Comparison of ENCODE assay signal across 2 cellular contexts in the genomic region with DNA sequence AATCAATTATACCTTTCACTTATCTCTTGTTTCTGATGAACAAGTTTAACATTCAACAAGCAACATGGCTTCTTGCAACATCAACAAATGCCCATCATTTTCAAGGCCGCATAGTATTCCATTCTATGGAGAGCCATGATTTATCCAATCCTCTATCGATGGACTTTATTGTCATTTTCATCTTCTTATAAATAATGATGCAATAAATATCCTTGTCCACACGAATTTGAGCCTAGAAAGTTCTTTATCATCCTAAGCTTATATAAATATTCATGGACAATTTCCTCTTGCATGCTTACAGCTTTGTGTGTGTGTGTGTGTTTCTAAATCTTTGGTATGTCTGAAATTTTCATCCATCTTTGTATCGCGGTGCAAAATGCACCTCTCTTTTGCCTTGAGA.
TF ChIP-seq lines count a peak whose summit lies in the region.

No MANE protein-coding gene starts in this region.

TF ChIP-seq in HepG2, 621 proteins besides CTCF, POLR2A, EP300 and RAD21:
- TF ChIP-seq MEF2D (CRISPR knock-in tag; IDR thresholded peaks at IDR 0.05) (no peak), ZFAT (CRISPR knock-in tag; conservative IDR thresholded peaks at IDR 0.05) (no peak), SMARCE1 (IDR thresholded peaks at IDR 0.05; ENCODE audit: borderline replicate concordance) (no peak), ZNF687 (CRISPR knock-in tag; IDR thresholded peaks at IDR 0.05) (no peak), GMEB1 (CRISPR knock-in tag; IDR thresholded peaks at IDR 0.05; ENCODE audit: borderline replicate concordance) (no peak), JUN (CRISPR knock-in tag; IDR thresholded peaks at IDR 0.05) (no peak), ATF7 (IDR thresholded peaks at IDR 0.05) (peak; percentile 79), ATF7 (CRISPR knock-in tag; IDR thresholded peaks at IDR 0.05) (no peak), ATF4 (CRISPR knock-in tag; IDR thresholded peaks at IDR 0.05) (0 out of 4 replicates have a peak, but pooled peaks of 1 of the 2 experiments have one; percentile 19), ADNP (CRISPR knock-in tag; IDR thresholded peaks at IDR 0.05) (no peak)
TF ChIP-seq in HepG2: peak in this region for 2.

TF ChIP-seq in GM12878, 131 proteins besides CTCF, POLR2A, EP300 and RAD21:
- TF ChIP-seq DPF2 (IDR thresholded peaks at IDR 0.05) (no peak), POLR2AphosphoS2 (IDR thresholded peaks at IDR 0.05; ENCODE audit: low read depth, low read length) (no peak)
- TF ChIP-seq, protein P1, sequence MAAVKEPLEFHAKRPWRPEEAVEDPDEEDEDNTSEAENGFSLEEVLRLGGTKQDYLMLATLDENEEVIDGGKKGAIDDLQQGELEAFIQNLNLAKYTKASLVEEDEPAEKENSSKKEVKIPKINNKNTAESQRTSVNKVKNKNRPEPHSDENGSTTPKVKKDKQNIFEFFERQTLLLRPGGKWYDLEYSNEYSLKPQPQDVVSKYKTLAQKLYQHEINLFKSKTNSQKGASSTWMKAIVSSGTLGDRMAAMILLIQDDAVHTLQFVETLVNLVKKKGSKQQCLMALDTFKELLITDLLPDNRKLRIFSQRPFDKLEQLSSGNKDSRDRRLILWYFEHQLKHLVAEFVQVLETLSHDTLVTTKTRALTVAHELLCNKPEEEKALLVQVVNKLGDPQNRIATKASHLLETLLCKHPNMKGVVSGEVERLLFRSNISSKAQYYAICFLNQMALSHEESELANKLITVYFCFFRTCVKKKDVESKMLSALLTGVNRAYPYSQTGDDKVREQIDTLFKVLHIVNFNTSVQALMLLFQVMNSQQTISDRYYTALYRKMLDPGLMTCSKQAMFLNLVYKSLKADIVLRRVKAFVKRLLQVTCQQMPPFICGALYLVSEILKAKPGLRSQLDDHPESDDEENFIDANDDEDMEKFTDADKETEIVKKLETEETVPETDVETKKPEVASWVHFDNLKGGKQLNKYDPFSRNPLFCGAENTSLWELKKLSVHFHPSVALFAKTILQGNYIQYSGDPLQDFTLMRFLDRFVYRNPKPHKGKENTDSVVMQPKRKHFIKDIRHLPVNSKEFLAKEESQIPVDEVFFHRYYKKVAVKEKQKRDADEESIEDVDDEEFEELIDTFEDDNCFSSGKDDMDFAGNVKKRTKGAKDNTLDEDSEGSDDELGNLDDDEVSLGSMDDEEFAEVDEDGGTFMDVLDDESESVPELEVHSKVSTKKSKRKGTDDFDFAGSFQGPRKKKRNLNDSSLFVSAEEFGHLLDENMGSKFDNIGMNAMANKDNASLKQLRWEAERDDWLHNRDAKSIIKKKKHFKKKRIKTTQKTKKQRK (IDR thresholded peaks at IDR 0.05; ENCODE audit: low read depth, low read length) = no peak
- TF ChIP-seq, protein P2, sequence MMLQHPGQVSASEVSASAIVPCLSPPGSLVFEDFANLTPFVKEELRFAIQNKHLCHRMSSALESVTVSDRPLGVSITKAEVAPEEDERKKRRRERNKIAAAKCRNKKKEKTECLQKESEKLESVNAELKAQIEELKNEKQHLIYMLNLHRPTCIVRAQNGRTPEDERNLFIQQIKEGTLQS (IDR thresholded peaks at IDR 0.05; ENCODE audit: borderline replicate concordance, extremely low read depth, low read depth, low read length) = no peak
